Comparison of ENCODE assay signal across 8 cellular contexts in the genomic region with DNA sequence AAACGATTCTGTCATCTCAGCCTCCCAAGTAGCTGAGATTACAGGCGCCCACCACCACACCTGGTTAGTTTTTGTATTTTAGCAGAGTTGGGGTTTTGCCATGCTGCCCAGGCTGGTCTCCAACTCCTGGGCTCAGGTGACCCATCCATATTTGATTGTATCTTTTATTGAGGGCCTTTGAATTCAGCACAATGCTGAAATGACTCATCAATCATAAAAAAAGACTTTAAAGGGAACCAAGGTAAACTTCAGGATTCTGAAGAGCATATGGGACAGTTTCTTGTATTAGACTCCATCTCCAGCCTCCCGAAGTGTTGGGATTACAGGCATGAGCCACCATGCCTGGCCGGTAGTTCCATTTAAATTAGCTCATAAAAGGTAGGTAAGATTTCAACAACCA.
"Had no signal": no experiment of that assay in that cellular context is flagged by ENCODE, and none has a peak within 500 bp of the region (broad histone marks: within the 10 kb centered on the region; RNA-seq: fewer than 3 reads in every experiment).

No MANE protein-coding gene starts in this region.

- H3K9ac ChIP-seq: GM23248 had no signal

- H3K27ac Mint-ChIP-seq: GM23338, H9, HFFc6 had no signal

- H2AFZ ChIP-seq: GM23248 had no signal

- H3K4me3 ChIP-seq: GM23248, GM23338, HAP-1 had no signal

- H3K9me3 Mint-ChIP-seq: H9, HFFc6 had no signal

- DNase-seq: GM23248, GOT3, H7, H9, HCEC 1CT, HFFc6 had no signal

- H3K27ac ChIP-seq: GM23248 had no signal

- H3K4me3 Mint-ChIP-seq: GM23338, H9, HFFc6 had no signal

- H3K9me3 ChIP-seq: HAP-1 had no signal

- H3K4me2 ChIP-seq: GM23338 had no signal

- ATAC-seq: GM23338 had no signal

- H3K4me1 ChIP-seq: HAP-1 had no signal

- H3K36me3 ChIP-seq: HAP-1 had no signal
